18 cellular contexts compared by ENCODE assay signal in the genomic region with DNA sequence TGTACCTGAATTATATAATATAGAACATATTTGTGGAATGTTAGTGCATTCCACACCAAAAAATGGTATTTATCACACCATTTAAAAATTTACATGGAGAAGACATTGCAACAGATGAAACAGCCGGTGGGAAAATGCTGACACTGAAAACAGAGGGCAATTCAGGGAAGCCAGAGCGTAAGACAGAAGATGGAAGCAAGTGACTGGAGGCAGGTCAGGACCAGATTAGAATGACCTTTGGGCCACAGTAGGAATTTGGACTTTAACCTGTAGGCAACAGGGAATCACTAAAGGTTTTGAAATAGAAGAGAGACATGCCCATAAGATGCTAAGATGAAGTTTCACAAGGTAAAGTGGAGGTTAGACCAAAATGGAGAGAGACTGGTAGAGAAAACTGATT.
DNase-seq lines count a peak whose midpoint lies in the region; ATAC-seq and TF ChIP-seq lines count a peak whose summit lies in the region.
"Had no signal": no experiment of that assay in that cellular context is flagged by ENCODE, and none has a peak within 500 bp of the region (broad histone marks: within the 10 kb centered on the region; RNA-seq: fewer than 3 reads in every experiment).

No MANE protein-coding gene starts in this region.

- H3K9me3 ChIP-seq in breast epithelium (no peaks in the 10 kb centered on the region), liver (ENCODE audit: control insufficient read depth in 4 of 4, low read length in 3 of 4) (peaks cover 0 to 1% (median 0%) of the 10 kb centered on the region in 4 donors), BE2C (no peaks in the 10 kb centered on the region)
- no peaks in the 10 kb centered on the region for H3K9me3 ChIP-seq in naive thymus-derived CD4-positive, alpha-beta T cell (ENCODE audit: control insufficient read depth in 2 of 3, low read length in 3 of 3)
- H3K9me3 ChIP-seq: HAP-1 had no signal

- H3K4me3 Mint-ChIP-seq in MCF 10A (ENCODE audit: unreplicated experiment), result no peak overlapping the region
- H3K4me3 Mint-ChIP-seq in naive thymus-derived CD4-positive, alpha-beta T cell, result no peak overlapping the region
- H3K4me3 Mint-ChIP-seq: CD4-positive, alpha-beta memory T cell had no signal

- no peak for TF ChIP-seq CTCF in MCF 10A (IDR thresholded peaks at IDR 0.05; ENCODE audit: unreplicated experiment)
- no peak for TF ChIP-seq CTCF in breast epithelium (IDR thresholded peaks at IDR 0.05)
- no peak for TF ChIP-seq CTCF in choroid plexus epithelial cell (conservative IDR thresholded peaks at IDR 0.05; ENCODE audit: low read depth, low read length)
- TF ChIP-seq CTCF in liver (IDR thresholded peaks at IDR 0.05; ENCODE audit: low read depth, low read length, missing input control), result no peak
- TF ChIP-seq CTCF in BE2C (IDR thresholded peaks at IDR 0.05; ENCODE audit: low read depth, low read length), result no peak
- no peak for TF ChIP-seq CTCF in foreskin fibroblast (IDR thresholded peaks at IDR 0.05; ENCODE audit: low read depth, low read length)

- CTCF ChIA-PET in MCF 10A (lab: Yijun Ruan, JAX), result no interaction called here
- CTCF ChIA-PET in naive thymus-derived CD4-positive, alpha-beta T cell (lab: Charles Lee), result no interaction called here

- H3K27ac ChIP-seq in breast epithelium (no peak overlapping the region), liver (ENCODE audit: low read depth in 1 of 2, low read length in 2 of 2) (no peak overlapping the region)
- H3K27ac ChIP-seq in naive thymus-derived CD4-positive, alpha-beta T cell (ENCODE audit: low read depth, low read length), result no peak overlapping the region
- H3K27ac ChIP-seq: 22Rv1, HL-60 had no signal

- no peak for TF ChIP-seq RAD21 in liver (IDR thresholded peaks at IDR 0.05)

- no peak overlapping the region for H3K9ac ChIP-seq in liver (ENCODE audit: low read depth in 1 of 2, low read length in 2 of 2)

- H3K4me1 ChIP-seq in breast epithelium (no peaks in the 10 kb centered on the region), liver (ENCODE audit: control insufficient read depth in 4 of 4, insufficient read depth in 4 of 4, low read length in 3 of 4) (no peaks in the 10 kb centered on the region), BE2C (no peaks in the 10 kb centered on the region)
- no peaks in the 10 kb centered on the region for H3K4me1 ChIP-seq in naive thymus-derived CD4-positive, alpha-beta T cell (ENCODE audit: control insufficient read depth in 2 of 2, insufficient read depth in 2 of 2, low read length in 2 of 2)
- H3K4me1 ChIP-seq: HAP-1 had no signal

- H3K36me3 Mint-ChIP-seq in MCF 10A (ENCODE audit: insufficient read depth, unreplicated experiment), result peaks cover 8% of the 10 kb centered on the region
- peaks cover 3 to 50% (median 37%) of the 10 kb centered on the region in 5 donors for H3K36me3 Mint-ChIP-seq in naive thymus-derived CD4-positive, alpha-beta T cell

- WGBS in liver, result 51% methylated on average over 2 of the region's 2 CpGs

- H3K36me3 ChIP-seq in breast epithelium, result no peaks in the 10 kb centered on the region
- H3K36me3 ChIP-seq in liver (ENCODE audit: control insufficient read depth in 4 of 4, insufficient read depth in 3 of 4, low read depth in 1 of 4, low read length in 3 of 4), result peaks cover 0 to 4% (median 2%) of the 10 kb centered on the region in 4 donors
- H3K36me3 ChIP-seq in BE2C, result no peaks in the 10 kb centered on the region
- H3K36me3 ChIP-seq in naive thymus-derived CD4-positive, alpha-beta T cell (ENCODE audit: control insufficient read depth in 2 of 3, insufficient read depth in 3 of 3, low read length in 3 of 3), result no peaks in the 10 kb centered on the region
- H3K36me3 ChIP-seq: HAP-1 had no signal

- no peaks in the 10 kb centered on the region for H3K9me3 Mint-ChIP-seq in MCF 10A (ENCODE audit: unreplicated experiment)
- peaks cover 0 to 4% (median 2%) of the 10 kb centered on the region in 11 donors for H3K9me3 Mint-ChIP-seq in naive thymus-derived CD4-positive, alpha-beta T cell

- no TSS peak for BruUV-seq in MCF 10A (replicated peaks; lab: Mats Ljungman, UMichigan)

- H3K4me3 ChIP-seq in breast epithelium (no peak overlapping the region), choroid plexus epithelial cell (ENCODE audit: low read depth, low read length) (no peak overlapping the region), liver (ENCODE audit: low read depth in 1 of 3, low read length in 3 of 3) (no peak overlapping the region), BE2C (ENCODE audit: low read depth, low read length) (no peak overlapping the region), foreskin fibroblast (ENCODE audit: low read depth in 1 of 2, low read length in 2 of 2) (no peak overlapping the region)
- H3K4me3 ChIP-seq in naive thymus-derived CD4-positive, alpha-beta T cell (ENCODE audit: low read length), result no peak overlapping the region
- H3K4me3 ChIP-seq: HAP-1 had no signal

- no peak for ATAC-seq in HG03469 (IDR thresholded peaks at IDR 0.05; ENCODE audit: unreplicated experiment)
- no peak for ATAC-seq in naive thymus-derived CD4-positive, alpha-beta T cell

- no peaks in the 10 kb centered on the region for H3K27me3 ChIP-seq in breast epithelium
- no peaks in the 10 kb centered on the region for H3K27me3 ChIP-seq in liver (ENCODE audit: control insufficient read depth in 4 of 4, insufficient read depth in 4 of 4, low read length in 3 of 4)
- no peaks in the 10 kb centered on the region for H3K27me3 ChIP-seq in BE2C
- H3K27me3 ChIP-seq in naive thymus-derived CD4-positive, alpha-beta T cell (ENCODE audit: control insufficient read depth in 2 of 2, insufficient read depth in 2 of 2, low read length in 2 of 2), result no peaks in the 10 kb centered on the region

- no peaks in the 10 kb centered on the region for H3K27me3 Mint-ChIP-seq in MCF 10A (ENCODE audit: insufficient read depth, unreplicated experiment)
- no peaks in the 10 kb centered on the region for H3K27me3 Mint-ChIP-seq in naive thymus-derived CD4-positive, alpha-beta T cell
- H3K27me3 Mint-ChIP-seq: CD4-positive, alpha-beta memory T cell had no signal

- no peak for TF ChIP-seq POLR2A in breast epithelium (IDR thresholded peaks at IDR 0.05)

- POLR2A ChIA-PET in MCF 10A (lab: Yijun Ruan, JAX), result no interaction called here
- POLR2A ChIA-PET in naive thymus-derived CD4-positive, alpha-beta T cell (lab: Charles Lee), result no interaction called here

- no peak for DNase-seq in MCF 10A (ENCODE audit: unreplicated experiment)
- DNase-seq in breast epithelium (ENCODE audit: low spot score in 2 of 2), result no peak
- peak; percentile 47 for DNase-seq in choroid plexus epithelial cell (ENCODE audit: low read depth)
- no peak for DNase-seq in BE2C
- DNase-seq in naive thymus-derived CD4-positive, alpha-beta T cell, result no peak
- no peak for DNase-seq in foreskin fibroblast
- DNase-seq: ACHN; C1 segment of cervical spinal cord; CD4-positive, alpha-beta memory T cell; COR-L47; DMS53; GF-D8; GOT3 had no signal

- intact Hi-C loops in MCF 10A (cut with micrococcal nuclease), result no loop called here
- intact Hi-C loops in breast epithelium (cut with DNase I; ENCODE audit: low total_unique reads), result no loop called here
- intact Hi-C loops in naive thymus-derived CD4-positive, alpha-beta T cell (cut with micrococcal nuclease), result no loop called here

- peak overlapping the region; percentile 6 for H3K27ac Mint-ChIP-seq in MCF 10A (ENCODE audit: low read depth, unreplicated experiment)
- H3K27ac Mint-ChIP-seq in naive thymus-derived CD4-positive, alpha-beta T cell, result no peak overlapping the region

- H3K4me1 Mint-ChIP-seq in MCF 10A (ENCODE audit: insufficient read depth, unreplicated experiment), result no peaks in the 10 kb centered on the region
- peaks cover 4 to 24% (median 15%) of the 10 kb centered on the region in 7 donors for H3K4me1 Mint-ChIP-seq in naive thymus-derived CD4-positive, alpha-beta T cell

TF ChIP-seq in liver, 16 proteins besides CTCF, POLR2A, EP300 and RAD21:
- TF ChIP-seq RXRA (IDR thresholded peaks at IDR 0.05) (peak in 1 of 2 donors; percentile 39), HNF4A (conservative IDR thresholded peaks at IDR 0.05) (peak; percentile 77 to 90), SP1 (IDR thresholded peaks at IDR 0.05) (no peak), HNF4G (IDR thresholded peaks at IDR 0.05) (peak; percentile 51), NR2F2 (IDR thresholded peaks at IDR 0.05) (peak; percentile 20), EGR1 (IDR thresholded peaks at IDR 0.05; ENCODE audit: low read depth in 2 of 2) (no peak)
TF ChIP-seq in liver: peak in this region for 4.
